ENCODE assay signal across 7 cellular contexts in the genomic region with DNA sequence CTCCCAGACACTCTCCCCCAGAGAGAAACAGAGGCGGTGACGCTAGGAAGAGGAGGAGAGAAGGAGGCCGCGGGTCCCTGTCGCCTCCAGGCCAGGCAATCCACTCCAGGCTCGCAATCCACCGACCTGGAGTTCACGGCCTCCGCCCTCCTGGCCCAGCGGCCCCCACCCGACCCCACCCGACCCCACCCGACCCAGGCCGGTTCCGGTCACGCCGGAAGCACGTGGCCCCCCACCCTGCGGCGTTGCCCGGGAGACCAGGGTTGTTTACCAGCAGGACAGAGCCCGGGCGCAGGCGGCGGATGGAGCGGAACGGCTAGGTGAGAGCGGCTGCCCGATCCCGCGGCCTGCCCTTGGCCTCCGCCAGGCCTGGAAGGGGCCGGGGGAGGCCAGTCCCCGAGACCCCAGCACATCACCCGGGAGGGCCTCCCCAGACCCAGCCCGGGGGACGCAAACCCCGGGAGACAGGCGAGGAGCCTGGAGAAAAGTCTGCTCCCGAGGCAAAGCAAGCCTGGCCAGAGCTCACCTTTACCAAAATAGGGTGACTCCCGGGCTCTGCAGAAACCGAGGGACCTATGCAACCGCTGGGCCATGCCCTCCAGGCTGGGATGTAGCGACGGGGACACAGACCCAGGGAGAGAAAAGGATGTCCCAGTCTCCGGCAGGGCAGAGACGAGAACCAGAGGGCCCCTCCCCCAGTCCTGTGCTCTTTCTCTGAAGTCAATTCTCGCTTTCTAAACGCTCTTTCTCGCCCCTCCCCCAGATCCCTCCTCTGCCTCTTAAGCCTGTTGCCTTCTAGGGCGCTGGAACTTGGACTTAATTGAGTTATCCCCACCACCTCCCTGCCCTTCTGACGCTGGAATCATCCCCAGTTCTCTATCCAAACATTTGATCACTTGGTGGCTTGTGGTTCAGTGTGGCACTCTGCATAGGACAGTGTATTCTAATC. TPM values are rescaled to one million over a fixed set of nuclear protein-coding genes. Genes with fewer than 3 reads are reported as not detected.
DNase-seq lines count a peak whose midpoint lies in the region; ATAC-seq and TF ChIP-seq lines count a peak whose summit lies in the region.

PLA2G2C (minus strand) TSS at position 685 of the 949 bp plus-strand sequence. CDS start 9,155 bp downstream, outside the sequence.
UBXN10 (plus strand) TSS at position 263 of the 949 bp plus-strand sequence. CDS start 4,466 bp downstream, outside the sequence.

- peak within 1 kb of the TSS; percentile 68 to 80 for H3K4me3 ChIP-seq in gastroesophageal sphincter
- peak within 1 kb of the TSS; percentile 35 for H3K4me3 ChIP-seq in ovary
- peak within 1 kb of the TSS; percentile 49 for H3K4me3 ChIP-seq in upper lobe of right lung

- WGBS in gastroesophageal sphincter (ENCODE audit: low coverage in 1 of 2), 2 donors: 0 to 1% methylated on average over 1 to 11 of the region's 52 CpGs
- 2 to 9% (median 3%) methylated on average over 27 to 52 of the region's 52 CpGs for WGBS in ovary, 3 donors

- H3K27me3 ChIP-seq in gastroesophageal sphincter (no peaks in the 10 kb centered on the region), ovary (no peaks in the 10 kb centered on the region), upper lobe of right lung (no peaks in the 10 kb centered on the region)

- ATAC-seq in gastroesophageal sphincter (peak; percentile 81), upper lobe of right lung (peak; percentile 72), GM19395 (IDR thresholded peaks at IDR 0.05; ENCODE audit: unreplicated experiment) (no peak)

- H3K4me1 ChIP-seq in gastroesophageal sphincter: peaks cover 0 to 66% (median 8%) of the 10 kb centered on the region in 3 donors
- H3K4me1 ChIP-seq in ovary (ENCODE audit: insufficient read depth): no peaks in the 10 kb centered on the region
- peaks cover 19% of the 10 kb centered on the region for H3K4me1 ChIP-seq in upper lobe of right lung

- TF ChIP-seq CTCF in gastroesophageal sphincter (IDR thresholded peaks at IDR 0.05) (no peak), ovary (IDR thresholded peaks at IDR 0.05) (no peak), upper lobe of right lung (IDR thresholded peaks at IDR 0.05) (no peak)

- no peaks in the 10 kb centered on the region for H3K9me3 ChIP-seq in gastroesophageal sphincter
- H3K9me3 ChIP-seq in ovary: no peaks in the 10 kb centered on the region
- no peaks in the 10 kb centered on the region for H3K9me3 ChIP-seq in upper lobe of right lung

- DNase-seq in NCI-H2227 (lab: John Stamatoyannopoulos, UW; ENCODE audit: unreplicated experiment) (peak; percentile 59), ovary (peak; percentile 37 to 76 (median 57)), upper lobe of right lung (peak; percentile 82), NCI-H1048 (lab: John Stamatoyannopoulos, UW) (no peak)
- peak; percentile 78 for DNase-seq in activated CD8-positive, alpha-beta memory T cell treated with anti-CD3 and anti-CD28 coated beads, Interleukin-2, amount 50 U/mL, for 48 hours

- TF ChIP-seq POLR2A in gastroesophageal sphincter (IDR thresholded peaks at IDR 0.05) (peak; percentile 0 to 47), ovary (IDR thresholded peaks at IDR 0.05) (peak; percentile 19)

- H3K36me3 ChIP-seq in gastroesophageal sphincter (peaks cover 0 to 4% of the 10 kb centered on the region in 2 donors), ovary (no peaks in the 10 kb centered on the region), upper lobe of right lung (no peaks in the 10 kb centered on the region)

- TF ChIP-seq EP300 in gastroesophageal sphincter (IDR thresholded peaks at IDR 0.05) (no peak), ovary (IDR thresholded peaks at IDR 0.05) (no peak)

- H3K27ac ChIP-seq in gastroesophageal sphincter (peak within 1 kb of the TSS; percentile 74 to 93 (median 88)), ovary (no peak within 1 kb of the TSS), upper lobe of right lung (peak within 1 kb of the TSS; percentile 66)

- intact Hi-C loops in ovary (cut with DNase I) (no loop called here), upper lobe of right lung (cut with DNase I) (no loop called here)

RNA-seq across cellular contexts. Expression of gene PLA2G2C, which starts in this region (rescaled TPM):
- total RNA-seq in gastroesophageal sphincter: under 1 TPM in 2 of 4 donors, not detected in 2; 0.31 to 0.81 TPM
- not detected for total RNA-seq in ovary
- polyA plus RNA-seq in ovary: under 1 TPM in 1 of 2 donors, not detected in 1; 0.02 TPM
- not detected for total RNA-seq in upper lobe of right lung

RNA-seq across cellular contexts. Expression of gene UBXN10, which starts in this region (rescaled TPM):
- total RNA-seq in gastroesophageal sphincter: 10 to 100 TPM in 3 of 4 donors, 1 to 10 TPM in 1; 9.2 to 27.9 (median 18.8) TPM
- total RNA-seq in ovary: 10 to 100 TPM in 1 of 7 donors, 1 to 10 TPM in 4, under 1 TPM in 2; 0.20 to 28.0 (median 2.9) TPM
- 1 to 10 TPM in 1 of 2 donors, under 1 TPM in 1; 0.39 to 1.1 TPM for polyA plus RNA-seq in ovary
- 0.87 TPM for total RNA-seq in upper lobe of right lung

Comparison
In these comparisons a context has a peak if more than half of its experiments do, and no peak if none do; other contexts are left out.
1. Peak in DNase-seq, ATAC-seq, H3K4me3 ChIP-seq and H3K27ac ChIP-seq in upper lobe of right lung; RNA of the genes that start here not detected or under 1 TPM.
2. H3K27ac ChIP-seq: peak in gastroesophageal sphincter (4 of 4); none in ovary (0 of 2).
3. Peak in every context shown above with its lines, with median percentiles within 50 percentile points of each other: H3K4me3 ChIP-seq.